24 cellular contexts compared by ENCODE assay signal in the genomic region with DNA sequence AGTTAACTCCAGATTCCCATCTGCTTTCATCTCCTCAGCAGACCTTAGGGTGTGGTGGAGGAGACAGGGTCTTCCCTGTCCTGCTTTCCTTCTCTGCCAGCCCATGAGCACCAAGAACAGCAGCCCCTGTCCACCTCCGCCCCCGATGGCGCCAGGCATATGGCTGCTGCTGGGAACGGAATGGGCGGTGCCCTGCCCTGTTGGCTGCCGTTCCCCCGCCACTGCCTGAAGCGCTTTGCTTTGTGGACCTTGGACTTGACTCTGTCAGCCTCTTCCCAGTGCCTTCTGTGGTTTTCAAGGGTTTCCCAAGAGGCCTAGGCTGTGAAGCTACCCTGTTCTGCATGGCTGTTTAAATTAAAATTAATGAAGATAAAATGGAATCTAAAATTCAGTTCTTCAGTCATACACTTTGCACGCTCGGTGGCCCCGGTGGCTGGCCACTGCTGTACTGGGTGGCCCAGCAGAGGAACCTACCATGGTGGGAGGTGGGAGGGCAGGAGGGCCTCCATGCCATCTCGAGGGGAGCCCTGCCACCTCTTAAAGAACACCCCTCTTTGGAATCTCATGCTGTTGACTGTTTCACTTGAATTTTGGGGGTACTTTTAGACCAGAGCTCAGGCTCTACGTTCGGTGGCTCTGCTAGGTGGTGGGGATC.
DNase-seq lines count a peak whose midpoint lies in the region; ATAC-seq and TF ChIP-seq lines count a peak whose summit lies in the region.
"Had no signal": no experiment of that assay in that cellular context is flagged by ENCODE, and none has a peak within 500 bp of the region (broad histone marks: within the 10 kb centered on the region; RNA-seq: fewer than 3 reads in every experiment).

No MANE protein-coding gene starts in this region.

- peaks cover 13% of the 10 kb centered on the region for H3K9me3 Mint-ChIP-seq in activated naive CD4-positive, alpha-beta T cell treated with anti-CD3 and anti-CD28 coated beads, Interleukin-2, amount 10 ng/mL, durations not matched to agents 7 days and 5 days

- CTCF ChIA-PET in activated naive CD4-positive, alpha-beta T cell treated with anti-CD3 and anti-CD28 coated beads, Interleukin-2, amount 10 ng/mL, durations not matched to agents 7 days and 5 days (lab: Charles Lee) = no interaction called here

- H3K4me1 Mint-ChIP-seq in activated naive CD4-positive, alpha-beta T cell treated with anti-CD3 and anti-CD28 coated beads, Interleukin-2, amount 10 ng/mL, durations not matched to agents 7 days and 5 days = peaks cover under 1% of the 10 kb centered on the region

- DNase-seq in cardiac septum (ENCODE audit: low spot score) (peak; percentile 69), right atrium auricular region (ENCODE audit: low spot score) (no peak), left ventricle myocardium inferior (peak; percentile 2), omental fat pad (ENCODE audit: low spot score) (peak; percentile 18), aorta (peak; percentile 24 to 70), islet precursor cell (no peak)
- DNase-seq in activated naive CD4-positive, alpha-beta T cell treated with anti-CD3 and anti-CD28 coated beads, Interleukin-2, amount 10 ng/mL, durations not matched to agents 7 days and 5 days = no peak
- DNase-seq: activated CD4-positive, alpha-beta T cell treated with anti-CD3 and anti-CD28 coated beads for 48 hours; activated naive CD8-positive, alpha-beta T cell treated with anti-CD3 and anti-CD28 coated beads, Interleukin-2, amount 10 ng/mL, durations not matched to agents 7 days and 5 days; activated T-cell treated with anti-CD3 and anti-CD28 coated beads, Interleukin-2, amount 50 U/mL, for 72 hours; C1 segment of cervical spinal cord; effector memory CD4-positive, alpha-beta T cell; GM23248; midbrain; NCI-H1436; NCI-H2107; NK-92 treated with Interleukin-12 subunit alpha and Interleukin-12 subunit beta, amount 100 ng/mL, for 24 hours; stimulated activated naive CD4-positive, alpha-beta T cell; T-helper 17 cell had no signal

- no peak for ATAC-seq in omental fat pad (ENCODE audit: low FRiP score)
- ATAC-seq in aorta (ENCODE audit: low FRiP score) = no peak
- ATAC-seq in GM21528 (IDR thresholded peaks at IDR 0.05; ENCODE audit: low FRiP score, unreplicated experiment) = no peak
- ATAC-seq: activated T-cell treated with anti-CD3 and anti-CD28 coated beads, Interleukin-2, amount 50 U/mL, for 72 hours; esophagus mucosa; Panc1; T-helper 17 cell had no signal

- no peak overlapping the region for H3K27ac Mint-ChIP-seq in activated naive CD4-positive, alpha-beta T cell treated with anti-CD3 and anti-CD28 coated beads, Interleukin-2, amount 10 ng/mL, durations not matched to agents 7 days and 5 days
- H3K27ac Mint-ChIP-seq: activated naive CD8-positive, alpha-beta T cell treated with anti-CD3 and anti-CD28 coated beads, Interleukin-2, amount 10 ng/mL, durations not matched to agents 7 days and 5 days; activated T-cell treated with anti-CD3 and anti-CD28 coated beads, Interleukin-2, amount 50 U/mL, for 72 hours; T-helper 17 cell had no signal

- no peaks in the 10 kb centered on the region for H3K4me1 ChIP-seq in right atrium auricular region
- H3K4me1 ChIP-seq in left ventricle myocardium inferior = no peaks in the 10 kb centered on the region
- H3K4me1 ChIP-seq in aorta (ENCODE audit: control insufficient read depth in 1 of 2, insufficient read depth in 2 of 2, low read length in 2 of 2) = no peaks in the 10 kb centered on the region
- H3K4me1 ChIP-seq: tibial artery had no signal

- peaks cover 28% of the 10 kb centered on the region for H3K36me3 Mint-ChIP-seq in activated naive CD4-positive, alpha-beta T cell treated with anti-CD3 and anti-CD28 coated beads, Interleukin-2, amount 10 ng/mL, durations not matched to agents 7 days and 5 days

- no peak overlapping the region for H3K4me3 Mint-ChIP-seq in activated naive CD4-positive, alpha-beta T cell treated with anti-CD3 and anti-CD28 coated beads, Interleukin-2, amount 10 ng/mL, durations not matched to agents 7 days and 5 days
- H3K4me3 Mint-ChIP-seq: activated naive CD8-positive, alpha-beta T cell treated with anti-CD3 and anti-CD28 coated beads, Interleukin-2, amount 10 ng/mL, durations not matched to agents 7 days and 5 days; activated T-cell treated with anti-CD3 and anti-CD28 coated beads, Interleukin-2, amount 50 U/mL, for 72 hours; T-helper 17 cell had no signal

- H3K27me3 Mint-ChIP-seq in activated naive CD4-positive, alpha-beta T cell treated with anti-CD3 and anti-CD28 coated beads, Interleukin-2, amount 10 ng/mL, durations not matched to agents 7 days and 5 days = no peaks in the 10 kb centered on the region
- H3K27me3 Mint-ChIP-seq: activated naive CD8-positive, alpha-beta T cell treated with anti-CD3 and anti-CD28 coated beads, Interleukin-2, amount 10 ng/mL, durations not matched to agents 7 days and 5 days; T-helper 17 cell had no signal

- H3K4me3 ChIP-seq in right atrium auricular region (no peak overlapping the region), left ventricle myocardium inferior (no peak overlapping the region), aorta (ENCODE audit: low read length in 2 of 2) (no peak overlapping the region)
- H3K4me3 ChIP-seq: GM23248, skin epidermis, tibial artery had no signal

- no peak overlapping the region for H3K27ac ChIP-seq in right atrium auricular region
- H3K27ac ChIP-seq in left ventricle myocardium inferior (replicated peaks) = no peak overlapping the region
- no peak overlapping the region for H3K27ac ChIP-seq in aorta (ENCODE audit: low read depth in 1 of 2, low read length in 2 of 2)
- H3K27ac ChIP-seq: GM23248, skin epidermis, tibial artery had no signal

- intact Hi-C loops in cardiac septum (cut with DNase I) = no loop called here
- intact Hi-C loops in left ventricle myocardium inferior (cut with micrococcal nuclease) = no loop called here
- intact Hi-C loops in aorta (cut with DNase I) = no loop called here

- H3K36me3 ChIP-seq in right atrium auricular region (peaks cover 30% of the 10 kb centered on the region), left ventricle myocardium inferior (peaks cover 64% of the 10 kb centered on the region), aorta (ENCODE audit: control insufficient read depth in 1 of 2, insufficient read depth in 2 of 2, low read length in 1 of 2) (peaks cover 0 to 2% of the 10 kb centered on the region in 2 donors)

- WGBS in aorta, 2 donors = 93 to 98% methylated on average over 14 of the region's 14 CpGs

- H3K9me3 ChIP-seq in right atrium auricular region = peaks cover 0 to 15% of the 10 kb centered on the region in 2 donors
- H3K9me3 ChIP-seq in left ventricle myocardium inferior (replicated peaks) = peaks cover 18% of the 10 kb centered on the region
- no peaks in the 10 kb centered on the region for H3K9me3 ChIP-seq in aorta (ENCODE audit: control insufficient read depth, low read length)

- no peak for TF ChIP-seq CTCF in right atrium auricular region (IDR thresholded peaks at IDR 0.05)
- no peak for TF ChIP-seq CTCF in left ventricle myocardium inferior (IDR thresholded peaks at IDR 0.05; ENCODE audit: borderline replicate concordance)
- no peak for TF ChIP-seq CTCF in omental fat pad (IDR thresholded peaks at IDR 0.05)

- H3K27me3 ChIP-seq in right atrium auricular region (no peaks in the 10 kb centered on the region), left ventricle myocardium inferior (ENCODE audit: low read depth) (no peaks in the 10 kb centered on the region), aorta (ENCODE audit: control insufficient read depth in 1 of 2, insufficient read depth in 2 of 2, low read length in 1 of 2) (no peaks in the 10 kb centered on the region)
- H3K27me3 ChIP-seq: tibial artery had no signal

Comparison
In these comparisons a context has a peak if more than half of its experiments do, and no peak if none do; other contexts are left out.
1. DNase-seq: peak in cardiac septum (single experiment), left ventricle myocardium inferior (single experiment), omental fat pad (single experiment) and aorta (2 of 2); none in right atrium auricular region (single experiment), islet precursor cell (single experiment) and activated naive CD4-positive, alpha-beta T cell treated with anti-CD3 and anti-CD28 coated beads, Interleukin-2, amount 10 ng/mL, durations not matched to agents 7 days and 5 days (single experiment).